14 cellular contexts compared by ENCODE assay signal in genomic region chr1:193322218-193322617, GRCh38.
A peak's percentile ranks its signal among the peaks of the same experiment; 100 is the strongest.
DNase-seq lines count a peak whose midpoint lies in the region; ATAC-seq and TF ChIP-seq lines count a peak whose summit lies in the region.
"Had no signal": no experiment of that assay in that cellular context is flagged by ENCODE, and none has a peak within 500 bp of the region (broad histone marks: within the 10 kb centered on the region; RNA-seq: fewer than 3 reads in every experiment).

No MANE protein-coding gene starts in this region.

- no peaks in the 10 kb centered on the region for H3K79me2 ChIP-seq in PC-3 (ENCODE audit: low read length)

- no peak overlapping the region for H2AFZ ChIP-seq in PC-3 (ENCODE audit: low read length)

- no peaks in the 10 kb centered on the region for H3K4me1 Mint-ChIP-seq in endodermal cell
- H3K4me1 Mint-ChIP-seq: H9 had no signal

- H3K4me3 Mint-ChIP-seq in endodermal cell, result no peak overlapping the region
- H3K4me3 Mint-ChIP-seq: CD4-positive, alpha-beta T cell; H9 had no signal

- H3K4me1 ChIP-seq in PC-3 (ENCODE audit: insufficient read depth, low read length) (peaks cover 13% of the 10 kb centered on the region), endodermal cell (ENCODE audit: control insufficient read depth, insufficient read depth, low read length) (peaks cover 4% of the 10 kb centered on the region)
- H3K4me1 ChIP-seq: colonic mucosa, upper lobe of left lung had no signal

- no TSS peak for BruUV-seq in PC-3 (replicated peaks; lab: Mats Ljungman, UMichigan)

- H3K36me3 Mint-ChIP-seq in endodermal cell (ENCODE audit: low read depth), result no peaks in the 10 kb centered on the region

- H3K9me3 Mint-ChIP-seq in endodermal cell, result peaks cover 38% of the 10 kb centered on the region

- H3K27ac ChIP-seq in PC-3 (ENCODE audit: low read length), result no peak overlapping the region
- H3K27ac ChIP-seq in endodermal cell (ENCODE audit: low read depth, low read length), result no peak overlapping the region
- H3K27ac ChIP-seq: colonic mucosa, upper lobe of left lung had no signal

- no peaks in the 10 kb centered on the region for H3F3A ChIP-seq in PC-3 (ENCODE audit: low read length, unreplicated experiment)

- no peaks in the 10 kb centered on the region for H4K20me1 ChIP-seq in PC-3 (ENCODE audit: low read length)

- H3K27me3 ChIP-seq in PC-3 (ENCODE audit: low read length) (no peaks in the 10 kb centered on the region), endodermal cell (ENCODE audit: control insufficient read depth, insufficient read depth, low read length, poor library complexity, severe bottlenecking) (no peaks in the 10 kb centered on the region)
- H3K27me3 ChIP-seq: colonic mucosa, upper lobe of left lung had no signal

- ATAC-seq in PC-3 (peak; percentile 93), HG02981 (IDR thresholded peaks at IDR 0.05; ENCODE audit: unreplicated experiment) (no peak)
- ATAC-seq: activated CD4-positive, CD25-positive, alpha-beta regulatory T cell treated with anti-CD3 and anti-CD28 coated beads, Interleukin-2, amount 50 U/mL, for 24 hours had no signal

- no peak for TF ChIP-seq CTCF in PC-3 (conservative IDR thresholded peaks at IDR 0.05; ENCODE audit: low read depth, low read length)
- no peak for TF ChIP-seq CTCF in endodermal cell (conservative IDR thresholded peaks at IDR 0.05)
- TF ChIP-seq CTCF in GM10248 (IDR thresholded peaks at IDR 0.05; ENCODE audit: control extremely low read depth, extremely low read depth, low read depth, missing control alignments), result no peak

- H3K9me3 ChIP-seq in PC-3 (ENCODE audit: low read length) (no peaks in the 10 kb centered on the region), endodermal cell (ENCODE audit: control insufficient read depth, low read length) (peaks cover 52% of the 10 kb centered on the region)
- H3K9me3 ChIP-seq: colonic mucosa had no signal

- POLR2A ChIA-PET in PC-3 (lab: Charles Lee; ENCODE audit: unreplicated experiment), result no interaction called here
- POLR2A ChIA-PET in GM10248 (lab: Yijun Ruan, JAX), result no interaction called here

- in situ Hi-C loops in Caki2 (cut with HindIII; ENCODE audit: low pct_unique_long_range_greater_than_20kb, low sequenced_read_pairs), result no loop called here

- peak overlapping the region; percentile 35 for H3K27ac Mint-ChIP-seq in endodermal cell
- H3K27ac Mint-ChIP-seq: CD4-positive, alpha-beta T cell; H9 had no signal

- no peak overlapping the region for H3K9ac ChIP-seq in PC-3 (ENCODE audit: low read length)
- no peak overlapping the region for H3K9ac ChIP-seq in endodermal cell (ENCODE audit: extremely low read depth, low read length, poor library complexity, severe bottlenecking)

- peak overlapping the region; percentile 28; the same call in 1 of the 2 replicates for H3K4me2 ChIP-seq in PC-3 (ENCODE audit: low read length)

- H3K27me3 Mint-ChIP-seq in endodermal cell (ENCODE audit: insufficient read depth), result no peaks in the 10 kb centered on the region
- H3K27me3 Mint-ChIP-seq: CD4-positive, alpha-beta T cell had no signal

- H3K9me2 ChIP-seq in PC-3 (replicated peaks; ENCODE audit: low read length), result no peaks in the 10 kb centered on the region

- intact Hi-C loops in PC-3 (cut with micrococcal nuclease), result no loop called here

- H3K4me3 ChIP-seq in PC-3 (ENCODE audit: low read length) (no peak overlapping the region), endodermal cell (ENCODE audit: low read length) (no peak overlapping the region)
- H3K4me3 ChIP-seq: colonic mucosa, upper lobe of left lung had no signal

- H3K36me3 ChIP-seq in PC-3 (ENCODE audit: low read depth, low read length) (no peaks in the 10 kb centered on the region; the same call in 1 of the 2 replicates), endodermal cell (ENCODE audit: control insufficient read depth, insufficient read depth, low read length) (no peaks in the 10 kb centered on the region)
- H3K36me3 ChIP-seq: colonic mucosa, upper lobe of left lung had no signal

- DNase-seq in Caki2 (ENCODE audit: low read depth) (peak; percentile 11), PC-3 (peak; percentile 76), endodermal cell (no peak), myocyte (ENCODE audit: low read depth) (peak; percentile 46), GM10248 (ENCODE audit: extremely low spot score) (no peak), mucosa of gallbladder (ENCODE audit: low spot score) (no peak)
- no peak for DNase-seq in activated T-cell treated with anti-CD3 and anti-CD28 coated beads, Interleukin-2, amount 50 U/mL, for 1 hour
- DNase-seq: CD4-positive, alpha-beta T cell; colonic mucosa; H9; NCI-H446; upper lobe of left lung had no signal

- 88% methylated on average over 1 of the region's 2 CpGs; no CpG with 5 or more reads in 1 of the 2 experiments for WGBS in endodermal cell (ENCODE audit: insufficient coverage in 1 of 2, insufficient read length in 1 of 2), 2 experiments

- CTCF ChIA-PET in PC-3 (lab: Charles Lee) (no interaction called here), GM10248 (lab: Yijun Ruan, JAX) (interaction anchor here (1.1 kb wide), 1 partner anchor 11 kb away, joined by 3 read pairs; no protein-coding TSS in a partner anchor)

Comparison
In these comparisons a context has a peak if more than half of its experiments do, and no peak if none do; other contexts are left out.
1. DNase-seq: peak in Caki2 (single experiment), PC-3 (single experiment) and myocyte (single experiment); none in endodermal cell (single experiment), activated T-cell treated with anti-CD3 and anti-CD28 coated beads, Interleukin-2, amount 50 U/mL, for 1 hour (single experiment), GM10248 (single experiment) and mucosa of gallbladder (single experiment).